Comparison of ENCODE assay signal across 18 cellular contexts in the genomic region with DNA sequence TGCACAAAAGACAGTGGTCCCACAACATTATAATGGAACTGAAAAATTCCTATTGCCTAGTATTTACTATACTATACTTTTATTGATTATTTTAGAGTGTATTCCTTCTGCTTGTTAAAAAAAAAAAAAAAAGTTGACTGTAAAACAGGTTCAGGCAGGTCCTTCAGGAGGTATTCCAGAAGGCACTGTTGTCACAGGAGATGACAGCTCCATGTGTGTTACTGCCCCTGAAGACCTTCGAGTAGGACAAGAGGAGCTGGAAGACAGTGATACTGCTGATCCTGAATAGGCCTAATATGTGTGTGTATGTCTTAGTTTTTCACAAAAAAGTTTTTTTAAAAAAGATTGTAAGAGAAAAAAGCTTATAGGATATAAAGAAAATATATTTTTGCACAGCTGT. TPM values are rescaled to one million over a fixed set of nuclear protein-coding genes. Genes with fewer than 3 reads are reported as not detected.
DNase-seq lines count a peak whose midpoint lies in the region; ATAC-seq, FAIRE-seq and TF ChIP-seq lines count a peak whose summit lies in the region.
"Had no signal": no experiment of that assay in that cellular context is flagged by ENCODE, and none has a peak within 500 bp of the region (broad histone marks: within the 10 kb centered on the region; RNA-seq: fewer than 3 reads in every experiment).

No MANE protein-coding gene starts in this region.

- no peak overlapping the region for H3K9ac ChIP-seq in mammary epithelial cell (ENCODE audit: insufficient read depth, low read length)
- no peak overlapping the region for H3K9ac ChIP-seq in kidney (ENCODE audit: low read length in 2 of 2)
- H3K9ac ChIP-seq: SK-N-SH had no signal

- H3K4me1 Mint-ChIP-seq in memory B cell, result peaks cover 40% of the 10 kb centered on the region

- H3K27ac ChIP-seq in left ventricle myocardium inferior (replicated peaks) (peak overlapping the region; percentile 18), heart right ventricle (peak overlapping the region in 1 of 10 donors; percentile 29), mammary epithelial cell (ENCODE audit: insufficient read depth, low read depth, low read length) (no peak overlapping the region), kidney (ENCODE audit: low read depth in 2 of 2, low read length in 2 of 2) (no peak overlapping the region)

- BruUV-seq in mammary epithelial cell (replicated peaks; lab: Mats Ljungman, UMichigan), result no TSS peak

- H3K79me2 ChIP-seq in mammary epithelial cell (ENCODE audit: insufficient read depth, low read length), result peaks cover 99% of the 10 kb centered on the region

- dilution Hi-C loops in mammary epithelial cell (cut with HindIII; ENCODE audit: low sequenced_read_pairs), result no loop called here

- no peak overlapping the region for H3K4me2 ChIP-seq in mammary epithelial cell (ENCODE audit: insufficient read depth, low read depth, low read length)
- H3K4me2 ChIP-seq: GM23338, SK-N-SH had no signal

- TF ChIP-seq CTCF in left ventricle myocardium inferior (IDR thresholded peaks at IDR 0.05; ENCODE audit: borderline replicate concordance) (no peak), heart right ventricle (IDR thresholded peaks at IDR 0.05) (no peak), mammary epithelial cell (conservative IDR thresholded peaks at IDR 0.05 in 1 of 2, IDR thresholded peaks at IDR 0.05 in 1 of 2; ENCODE audit: extremely low read depth in 1 of 2, insufficient read depth in 1 of 2, low read depth in 1 of 2, low read length in 2 of 2) (no peak), kidney (IDR thresholded peaks at IDR 0.05; ENCODE audit: borderline replicate concordance, extremely low read depth, insufficient read depth) (no peak)

- no peak overlapping the region for H2AFZ ChIP-seq in mammary epithelial cell (ENCODE audit: low read depth, low read length)
- H2AFZ ChIP-seq: GM23338 had no signal

- peaks cover 33% of the 10 kb centered on the region for H4K20me1 ChIP-seq in mammary epithelial cell (ENCODE audit: insufficient read depth, low read length)

- CTCF ChIA-PET in mammary epithelial cell (lab: Charles Lee; ENCODE audit: low non-redundant PET), result no interaction called here

- FAIRE-seq in kidney (lab: Jason Lieb, UNC), result no peak

- H3K4me3 Mint-ChIP-seq in memory B cell, result no peak overlapping the region
- H3K4me3 Mint-ChIP-seq: GM23338 had no signal

- in situ Hi-C loops in mammary epithelial cell (cut with MboI; ENCODE audit: low sequenced_read_pairs in 2 of 2), result no loop called here

- 21 to 41% methylated on average over 1 of the region's 1 CpG for WGBS in heart right ventricle, 2 donors
- 0% methylated on average over 1 of the region's 1 CpG for WGBS in mammary epithelial cell (ENCODE audit: low coverage, missing lambda C conversion rate)

- no peak overlapping the region for H3K4me3 ChIP-seq in left ventricle myocardium inferior
- H3K4me3 ChIP-seq in heart right ventricle, result no peak overlapping the region
- no peak overlapping the region for H3K4me3 ChIP-seq in mammary epithelial cell (replicated peaks in 1 of 3; ENCODE audit: insufficient read depth in 1 of 3, low read depth in 2 of 3, low read length in 3 of 3)
- H3K4me3 ChIP-seq in kidney (ENCODE audit: low read length in 2 of 2), result no peak overlapping the region
- H3K4me3 ChIP-seq: GM23338 had no signal

- H3K9me3 Mint-ChIP-seq in memory B cell, result no peaks in the 10 kb centered on the region
- H3K9me3 Mint-ChIP-seq: GM23338 had no signal

- H3K36me3 ChIP-seq in left ventricle myocardium inferior, result no peaks in the 10 kb centered on the region
- no peaks in the 10 kb centered on the region for H3K36me3 ChIP-seq in heart right ventricle
- H3K36me3 ChIP-seq in mammary epithelial cell (ENCODE audit: insufficient read depth, low read length), result peaks cover 2% of the 10 kb centered on the region
- H3K36me3 ChIP-seq in kidney (ENCODE audit: control insufficient read depth in 1 of 2, insufficient read depth in 2 of 2, low read length in 2 of 2), result no peaks in the 10 kb centered on the region

- H3K27ac Mint-ChIP-seq in memory B cell, result peak overlapping the region; percentile 76
- H3K27ac Mint-ChIP-seq: GM23338 had no signal

- H3K36me3 Mint-ChIP-seq in memory B cell, result no peaks in the 10 kb centered on the region

- intact Hi-C loops in left ventricle myocardium inferior (cut with micrococcal nuclease), result loop anchor here (10.0 kb wide), 1 partner anchor 645 kb away; no protein-coding TSS in a partner anchor
- intact Hi-C loops in heart right ventricle (cut with DNase I), result loop anchor here in 4 of 10 donors (10.0 kb wide), 1 partner anchor 645 kb away; no protein-coding TSS in a partner anchor
- intact Hi-C loops in mammary epithelial cell (cut with micrococcal nuclease), result loop anchor here (10.0 kb wide), 1 partner anchor 645 kb away; no protein-coding TSS in a partner anchor
- intact Hi-C loops in kidney (cut with DNase I), result no loop called here

- DNase-seq in left ventricle myocardium inferior (no peak), heart right ventricle (no peak), mammary epithelial cell (peak; percentile 39), memory B cell (ENCODE audit: low spot score in 2 of 2) (no peak), kidney (no peak), occipital lobe (lab: John Stamatoyannopoulos, UW) (no peak)
- DNase-seq: C1 segment of cervical spinal cord, GDM1, HCEC 1CT, NCI-H1105, NCI-H2081, NCI-H226, NCI-H524, RPMI8226, SHP77 treated with DMSO at 0.1 percent for 48 hours, SK-N-SH had no signal

- H3K4me1 ChIP-seq in left ventricle myocardium inferior (peaks cover 97% of the 10 kb centered on the region), heart right ventricle (peaks cover 12 to 93% (median 88%) of the 10 kb centered on the region in 9 donors), mammary epithelial cell (ENCODE audit: insufficient read depth, low read length) (peaks cover 14% of the 10 kb centered on the region), kidney (ENCODE audit: control insufficient read depth in 1 of 2, insufficient read depth in 1 of 2, low read depth in 1 of 2, low read length in 2 of 2) (peaks cover 15 to 19% of the 10 kb centered on the region in 2 donors)

- H3K27me3 ChIP-seq in left ventricle myocardium inferior (ENCODE audit: low read depth) (no peaks in the 10 kb centered on the region), heart right ventricle (no peaks in the 10 kb centered on the region), mammary epithelial cell (ENCODE audit: insufficient read depth, low read length) (no peaks in the 10 kb centered on the region)

- H3K27me3 Mint-ChIP-seq in memory B cell, result no peaks in the 10 kb centered on the region

- H3K9me3 ChIP-seq in left ventricle myocardium inferior (replicated peaks) (no peaks in the 10 kb centered on the region), heart right ventricle (no peaks in the 10 kb centered on the region), mammary epithelial cell (replicated peaks; ENCODE audit: insufficient read depth, low read length) (no peaks in the 10 kb centered on the region), kidney (ENCODE audit: control insufficient read depth in 1 of 2, low read length in 2 of 2) (no peaks in the 10 kb centered on the region)
- H3K9me3 ChIP-seq: SK-N-SH had no signal

- no peak for ATAC-seq in heart right ventricle
- no peak for ATAC-seq in memory B cell (ENCODE audit: low read depth)
- ATAC-seq in GM18907 (IDR thresholded peaks at IDR 0.05; ENCODE audit: unreplicated experiment), result no peak
- ATAC-seq: GM23338 had no signal

RNA-seq across cellular contexts. Expression of a gene that starts 12.3 kb away (rescaled TPM):
- total RNA-seq in left ventricle myocardium inferior, result 86.3 TPM
- 100 to 1,000 TPM in 1 of 10 donors, 10 to 100 TPM in 9; 86.3 to 109 (median 96.7) TPM for total RNA-seq in heart right ventricle
- 10 to 100 TPM; 35.5 to 76.0 TPM for polyA plus RNA-seq in heart right ventricle
- 100 to 1,000 TPM in 1 of 2 donors, 10 to 100 TPM in 1; 65.5 to 137 TPM for total RNA-seq in mammary epithelial cell
- 146 TPM for polyA plus RNA-seq in mammary epithelial cell
- polyA minus RNA-seq in mammary epithelial cell, result 87.5 TPM
- total RNA-seq in kidney, result 84.7 TPM
- polyA plus RNA-seq in kidney (ENCODE audit: insufficient read depth, low read depth, low replicate concordance), result 97.3 TPM
- 180 TPM for total RNA-seq in occipital lobe

RNA-seq across cellular contexts. Expression of a gene that starts 37.9 kb away (rescaled TPM):
- total RNA-seq in left ventricle myocardium inferior (47.0 TPM), heart right ventricle (10 to 100 TPM; 34.1 to 59.6 (median 45.7) TPM), mammary epithelial cell (10 to 100 TPM; 45.7 to 58.5 TPM), kidney (66.7 TPM), occipital lobe (82.2 TPM)
- polyA plus RNA-seq in heart right ventricle (10 to 100 TPM; 17.4 to 33.2 TPM), mammary epithelial cell (45.1 TPM), kidney (ENCODE audit: insufficient read depth, low read depth, low replicate concordance) (57.6 TPM)
- 43.4 TPM for polyA minus RNA-seq in mammary epithelial cell

RNA-seq across cellular contexts. Expression of a gene that starts 51.7 kb away (rescaled TPM):
- total RNA-seq in left ventricle myocardium inferior (283 TPM), heart right ventricle (100 to 1,000 TPM; 171 to 663 (median 245) TPM), mammary epithelial cell (10 to 100 TPM; 71.3 to 83.5 TPM), kidney (127 TPM), occipital lobe (151 TPM)
- polyA plus RNA-seq in heart right ventricle (100 to 1,000 TPM in 1 of 2 donors, 10 to 100 TPM in 1; 61.1 to 128 TPM), mammary epithelial cell (23.8 TPM), kidney (ENCODE audit: insufficient read depth, low read depth, low replicate concordance) (104 TPM)
- 14.9 TPM for polyA minus RNA-seq in mammary epithelial cell
